In genomic region chr1:38840281-38840680, GRCh38 we compare ENCODE assay signal across 17 cellular contexts. TPM values are rescaled to one million over a fixed set of nuclear protein-coding genes. Genes with fewer than 3 reads are reported as not detected.
"Had no signal": no experiment of that assay in that cellular context is flagged by ENCODE, and none has a peak within 500 bp of the region (broad histone marks: within the 10 kb centered on the region; RNA-seq: fewer than 3 reads in every experiment).

No MANE protein-coding gene starts in this region.

- ATAC-seq: activated T-cell treated with anti-CD3 and anti-CD28 coated beads, Interleukin-2, amount 50 U/mL, for 4 hours; stimulated activated effector memory CD8-positive, alpha-beta T cell treated with anti-CD3 and anti-CD28 coated beads, Interleukin-12 subunit alpha, Interleukin-12 subunit beta, amount 100 ng/mL, for 72 hours had no signal

- H3K27ac ChIP-seq: adrenal gland, colonic mucosa, right atrium auricular region, tibial artery, vagina had no signal

- H3K9me3 Mint-ChIP-seq: activated T-cell treated with anti-CD3 and anti-CD28 coated beads, Interleukin-2, amount 50 U/mL, for 4 hours had no signal

- H3K27ac Mint-ChIP-seq: stimulated activated effector memory CD8-positive, alpha-beta T cell treated with anti-CD3 and anti-CD28 coated beads, Interleukin-12 subunit alpha, Interleukin-12 subunit beta, amount 100 ng/mL, for 72 hours had no signal

- H3K4me2 ChIP-seq: smooth muscle cell had no signal

- H3K4me3 Mint-ChIP-seq: activated T-cell treated with anti-CD3 and anti-CD28 coated beads, Interleukin-2, amount 50 U/mL, for 4 hours; stimulated activated effector memory CD8-positive, alpha-beta T cell treated with anti-CD3 and anti-CD28 coated beads, Interleukin-12 subunit alpha, Interleukin-12 subunit beta, amount 100 ng/mL, for 72 hours had no signal

- H3K4me3 ChIP-seq: adrenal gland, colonic mucosa, right atrium auricular region, smooth muscle cell, tibial artery, vagina had no signal

- H3K4me1 ChIP-seq: colonic mucosa, tibial artery had no signal

- DNase-seq: activated CD4-positive, alpha-beta T cell treated with anti-CD3 and anti-CD28 coated beads for 1 hour; activated CD8-positive, alpha-beta memory T cell treated with anti-CD3 and anti-CD28 coated beads for 24 hours; activated T-cell treated with anti-CD3 and anti-CD28 coated beads, Interleukin-2, amount 50 U/mL, for 4 hours; adrenal gland; colonic mucosa; effector CD4-positive, alpha-beta T cell; hippocampal formation; kidney glomerular epithelial cell; midbrain; T-helper 9 cell; tibial artery had no signal

- H3K9me3 ChIP-seq: adrenal gland, colonic mucosa, right atrium auricular region, tibial artery, vagina had no signal

- H3K27me3 ChIP-seq: adrenal gland, colonic mucosa, right atrium auricular region, tibial artery, vagina had no signal

RNA-seq across cellular contexts. Expression of gene GJA9, which starts 41.1 kb away (rescaled TPM):
- total RNA-seq: activated T-cell treated with anti-CD3 and anti-CD28 coated beads, Interleukin-2, amount 50 U/mL, for 4 hours; adrenal gland; cardiac septum; posterior vena cava; right atrium auricular region; smooth muscle cell; vagina had no signal
- polyA plus RNA-seq: adrenal gland, smooth muscle cell had no signal
